In the genomic region with DNA sequence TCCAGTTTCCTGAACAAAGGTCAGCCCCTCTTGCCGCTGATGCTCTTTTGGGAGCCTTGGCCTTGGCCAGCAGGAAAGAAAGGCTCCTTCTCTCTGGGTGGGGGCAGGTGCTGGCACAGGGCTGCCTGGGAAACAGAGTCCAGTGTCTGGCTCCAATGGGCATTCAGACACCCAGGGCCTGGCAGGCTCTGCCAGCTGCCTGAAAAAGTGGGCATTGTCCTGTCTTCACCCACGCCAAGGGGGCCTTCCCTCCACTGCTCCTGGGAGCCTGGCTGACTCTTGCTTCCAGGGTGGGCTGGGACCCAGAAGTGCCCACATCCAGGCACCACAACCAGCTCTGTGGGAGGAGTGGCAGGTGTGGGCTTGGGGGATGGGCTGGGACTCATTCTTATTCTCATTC, we compare ENCODE assay signal across 24 cellular contexts.
DNase-seq lines count a peak whose midpoint lies in the region; ATAC-seq, FAIRE-seq and TF ChIP-seq lines count a peak whose summit lies in the region.
"Had no signal": no experiment of that assay in that cellular context is flagged by ENCODE, and none has a peak within 500 bp of the region (broad histone marks: within the 10 kb centered on the region; RNA-seq: fewer than 3 reads in every experiment).

No MANE protein-coding gene starts in this region.

- H3K23ac ChIP-seq in H1 (ENCODE audit: insufficient read length) (no peak overlapping the region), neuronal stem cell (ENCODE audit: low read depth, low read length, poor library complexity) (no peak overlapping the region)

- H4K91ac ChIP-seq in H1 (replicated peaks; ENCODE audit: insufficient read length, low read length) (no peak overlapping the region), neuronal stem cell (ENCODE audit: low read depth, low read length, poor library complexity) (no peak overlapping the region)

- no peak overlapping the region for H3K27ac ChIP-seq in HEK293 (ENCODE audit: extremely low read depth, low read depth, low read length)
- H3K27ac ChIP-seq in H1 (ENCODE audit: low read depth, low read length): no peak overlapping the region
- H3K27ac ChIP-seq in neuronal stem cell (replicated peaks; ENCODE audit: low read length): no peak overlapping the region
- H3K27ac ChIP-seq in upper lobe of right lung: no peak overlapping the region
- H3K27ac ChIP-seq: C4-2B, GM23248, KMS-11 had no signal

- no peak for FAIRE-seq in H1 (lab: Jason Lieb, UNC)
- FAIRE-seq: GM12891 had no signal

- intact Hi-C loops in upper lobe of right lung (cut with DNase I): no loop called here

- H4K20me1 ChIP-seq in H1 (replicated peaks in 1 of 2; ENCODE audit: control insufficient read depth in 1 of 2, insufficient read depth in 2 of 2, low read length in 2 of 2): no peaks in the 10 kb centered on the region

- H3K18ac ChIP-seq in H1 (ENCODE audit: extremely low read depth, low read length) (no peak overlapping the region), neuronal stem cell (ENCODE audit: low read length) (no peak overlapping the region)

- H3K4ac ChIP-seq in H1 (replicated peaks; ENCODE audit: insufficient read length, low read depth, low read length) (no peak overlapping the region), neuronal stem cell (ENCODE audit: low read length) (no peak overlapping the region)

- no peak overlapping the region for H2AK5ac ChIP-seq in H1 (ENCODE audit: low read depth, low read length)
- H2AK5ac ChIP-seq in neuronal stem cell (ENCODE audit: low read depth, low read length): peak overlapping the region; percentile 34

- H3K36me3 ChIP-seq in HEK293 (ENCODE audit: control insufficient read depth in 2 of 2, insufficient read depth in 1 of 2, low read length in 2 of 2) (no peaks in the 10 kb centered on the region), H1 (ENCODE audit: control insufficient read depth in 2 of 4, insufficient read depth in 4 of 4, low read length in 3 of 4) (no peaks in the 10 kb centered on the region), neuronal stem cell (replicated peaks in 1 of 2; ENCODE audit: control insufficient read depth in 2 of 2, insufficient read depth in 2 of 2, low read length in 2 of 2) (no peaks in the 10 kb centered on the region), upper lobe of right lung (no peaks in the 10 kb centered on the region)

- TF ChIP-seq CTCF in HEK293 (tag by site-specific recombination; IDR thresholded peaks at IDR 0.05): no peak
- no peak for TF ChIP-seq CTCF in H1 (IDR thresholded peaks at IDR 0.05; ENCODE audit: control extremely low read depth in 1 of 3, insufficient read depth in 1 of 3, low read depth in 1 of 3, low read length in 3 of 3)
- no peak for TF ChIP-seq CTCF in upper lobe of right lung (IDR thresholded peaks at IDR 0.05)

- H3K23me2 ChIP-seq in H1 (ENCODE audit: low read depth, low read length): peaks cover 2% of the 10 kb centered on the region; the same call in 1 of the 2 replicates

- H3K4me2 ChIP-seq in H1 (ENCODE audit: insufficient read depth in 1 of 2, low read depth in 2 of 2, low read length in 2 of 2) (no peak overlapping the region), neuronal stem cell (ENCODE audit: insufficient read depth, low read length, poor library complexity, severe bottlenecking) (no peak overlapping the region)
- H3K4me2 ChIP-seq: KMS-11 had no signal

- ATAC-seq in upper lobe of right lung (no peak), HG02981 (IDR thresholded peaks at IDR 0.05; ENCODE audit: unreplicated experiment) (no peak), GM19397 (IDR thresholded peaks at IDR 0.05; ENCODE audit: unreplicated experiment) (no peak)
- ATAC-seq: Panc1 had no signal

- H4K8ac ChIP-seq in H1 (ENCODE audit: extremely low read depth, insufficient read depth, low read length) (no peak overlapping the region), neuronal stem cell (ENCODE audit: low read depth, low read length) (no peak overlapping the region)

- H3K27me3 ChIP-seq in H1 (replicated peaks in 1 of 4; ENCODE audit: control insufficient read depth in 3 of 4, extremely low read depth in 1 of 4, insufficient read depth in 3 of 4, low read length in 3 of 4): peaks cover 0 to 22% (median 12%) of the 10 kb centered on the region in 4 experiments; a peak in 6 of 7 replicates
- H3K27me3 ChIP-seq in neuronal stem cell (ENCODE audit: control insufficient read depth in 3 of 3, insufficient read depth in 3 of 3, low read depth in 1 of 3, low read length in 3 of 3): peaks cover 0 to 82% (median 33%) of the 10 kb centered on the region in 3 experiments
- peaks cover 11% of the 10 kb centered on the region for H3K27me3 ChIP-seq in upper lobe of right lung

- H2BK12ac ChIP-seq in H1 (ENCODE audit: low read depth, low read length): 0 out of 2 replicates have a peak overlapping the region, but pooled peaks have one; percentile 17
- no peak overlapping the region for H2BK12ac ChIP-seq in neuronal stem cell (ENCODE audit: low read length)

- DNase-seq in H1 (ENCODE audit: low read depth in 1 of 2, low spot score in 2 of 2): peak in 1 of 2 experiments; percentile 39
- DNase-seq in neuronal stem cell (ENCODE audit: low spot score): no peak
- no peak for DNase-seq in upper lobe of right lung
- DNase-seq in activated effector memory CD4-positive, alpha-beta T cell treated with anti-CD3 and anti-CD28 coated beads, Interleukin-2, amount 50 U/mL, for 16 hours: no peak
- DNase-seq: Calu3; CD8-positive, alpha-beta memory T cell; DMS153; GM23248; HCEC 1CT; IMR-90; NCI-H1105; NCI-H1694; NCI-H2081; NCI-H2171; NCI-H345; NCI-H524; NCI-H82 had no signal

- no peaks in the 10 kb centered on the region for H3K4me1 ChIP-seq in HEK293 (ENCODE audit: control insufficient read depth, insufficient read depth, low read length)
- peaks cover 0 to 12% (median 3%) of the 10 kb centered on the region in 4 experiments; a peak in 3 of 7 replicates for H3K4me1 ChIP-seq in H1 (replicated peaks in 1 of 4; ENCODE audit: control insufficient read depth in 3 of 4, insufficient read depth in 4 of 4, low read length in 3 of 4)
- peaks cover 0 to 18% of the 10 kb centered on the region in 2 donors for H3K4me1 ChIP-seq in neuronal stem cell (ENCODE audit: control insufficient read depth in 2 of 2, insufficient read depth in 1 of 2, low read depth in 1 of 2, low read length in 2 of 2)
- H3K4me1 ChIP-seq in upper lobe of right lung: peaks cover 12% of the 10 kb centered on the region

- H3K79me1 ChIP-seq in H1 (ENCODE audit: low read depth, low read length): no peaks in the 10 kb centered on the region
- H3K79me1 ChIP-seq in neuronal stem cell (ENCODE audit: low read depth, low read length): no peaks in the 10 kb centered on the region

- POLR2A ChIA-PET in HEK293 (lab: Yijun Ruan, JAX) (no interaction called here), H1 (lab: Charles Lee; ENCODE audit: partially characterized antibody) (interaction anchor here (0.7 to 1.1 kb wide), 5 partner anchors 9 to 74 kb away, joined by 3 read pairs; no protein-coding TSS in a partner anchor)

- no peaks in the 10 kb centered on the region for H3K9me3 ChIP-seq in HEK293 (ENCODE audit: control insufficient read depth, insufficient read depth, low read depth, low read length)
- no peaks in the 10 kb centered on the region for H3K9me3 ChIP-seq in H1 (ENCODE audit: insufficient read depth in 2 of 2, low read depth in 1 of 2, low read length in 1 of 2)
- no peaks in the 10 kb centered on the region for H3K9me3 ChIP-seq in neuronal stem cell (replicated peaks in 1 of 2; ENCODE audit: control insufficient read depth in 2 of 2, insufficient read depth in 1 of 2, low read depth in 1 of 2, low read length in 2 of 2)
- no peaks in the 10 kb centered on the region for H3K9me3 ChIP-seq in upper lobe of right lung

- no peak for TF ChIP-seq RAD21 in H1 (IDR thresholded peaks at IDR 0.05 in 1 of 2, conservative IDR thresholded peaks at IDR 0.05 in 1 of 2; ENCODE audit: low read depth in 2 of 2, low read length in 2 of 2)

- H3K14ac ChIP-seq in H1 (ENCODE audit: insufficient read length) (no peak overlapping the region), neuronal stem cell (ENCODE audit: low read length) (no peak overlapping the region)

- H2BK15ac ChIP-seq in H1 (ENCODE audit: low read length) (no peak overlapping the region), neuronal stem cell (ENCODE audit: low read length) (peak overlapping the region; percentile 3)

- CTCF ChIA-PET in HEK293 (lab: Yijun Ruan, JAX): interaction anchor here (0.7 to 4.1 kb wide), 13 partner anchors 9 to 76 kb away, joined by 3 to 72 read pairs (median 4); no protein-coding TSS in a partner anchor
- CTCF ChIA-PET in H1 (lab: Charles Lee; ENCODE audit: partially characterized antibody): interaction anchor here (0.6 to 6.6 kb wide), 17 partner anchors 11 to 643 kb away, joined by 3 to 82 read pairs (median 7); no protein-coding TSS in a partner anchor

- no peak overlapping the region for H2BK20ac ChIP-seq in H1 (ENCODE audit: low read length)

- no peak overlapping the region for H2AFZ ChIP-seq in H1 (ENCODE audit: low read length)
- H2AFZ ChIP-seq in neuronal stem cell (ENCODE audit: low read length): no peak overlapping the region
- H2AFZ ChIP-seq: GM23248 had no signal

- WGBS in H1 (ENCODE audit: extremely low coverage in 1 of 2, insufficient coverage in 1 of 2, insufficient read length in 1 of 2, insufficient replicate concordance in 2 of 2, low coverage in 1 of 2, low lambda C conversion rate in 2 of 2, missing lambda C conversion rate in 1 of 2), 2 experiments: 100% methylated on average over 2 of the region's 2 CpGs; no CpG with 5 or more reads in 1 of the 2 experiments
- WGBS in neuronal stem cell (ENCODE audit: extremely low coverage in 2 of 2, insufficient read length in 2 of 2, insufficient replicate concordance in 1 of 2), 2 donors: no CpG with 5 or more reads among the region's 2 CpGs

- no peak overlapping the region for H4K5ac ChIP-seq in H1 (ENCODE audit: insufficient read length, low read depth, low read length)

- no peak for TF ChIP-seq EP300 in H1 (IDR thresholded peaks at IDR 0.05; ENCODE audit: borderline replicate concordance in 1 of 2, low read depth in 2 of 2, low read length in 2 of 2)

- H3K56ac ChIP-seq in H1 (replicated peaks; ENCODE audit: insufficient read length, low read depth, low read length): no peak overlapping the region

- H3K9ac ChIP-seq in H1 (replicated peaks in 1 of 4; ENCODE audit: extremely low read depth in 1 of 4, low read depth in 3 of 4, low read length in 3 of 4) (no peak overlapping the region; a peak in 2 of 7 replicates), neuronal stem cell (ENCODE audit: low read depth, low read length, poor library complexity) (peak overlapping the region; percentile 22)
- H3K9ac ChIP-seq: GM23248, KMS-11 had no signal

- H2BK120ac ChIP-seq in H1 (replicated peaks; ENCODE audit: low read depth, low read length) (no peak overlapping the region), neuronal stem cell (ENCODE audit: low read depth, low read length) (no peak overlapping the region)

- peak overlapping the region; percentile 44; the same call in 1 of the 2 replicates for H2BK5ac ChIP-seq in H1 (ENCODE audit: low read depth, low read length)
- no peak overlapping the region for H2BK5ac ChIP-seq in neuronal stem cell (ENCODE audit: low read length)

- no peak overlapping the region for H3K4me3 ChIP-seq in HEK293 (ENCODE audit: low read depth, low read length)
- H3K4me3 ChIP-seq in H1 (ENCODE audit: extremely low read depth in 1 of 4, insufficient read depth in 2 of 4, low read depth in 3 of 4, low read length in 4 of 4): no peak overlapping the region
- H3K4me3 ChIP-seq in neuronal stem cell (ENCODE audit: low read length in 2 of 2): no peak overlapping the region
- no peak overlapping the region for H3K4me3 ChIP-seq in upper lobe of right lung
- H3K4me3 ChIP-seq: GM23248 had no signal

- no peaks in the 10 kb centered on the region for H3K79me2 ChIP-seq in H1 (ENCODE audit: control insufficient read depth in 1 of 2, insufficient read depth in 2 of 2, low read length in 2 of 2)

- TF ChIP-seq POLR2A in H1 (IDR thresholded peaks at IDR 0.05; ENCODE audit: control extremely low read depth in 1 of 2, low read depth in 2 of 2, low read length in 2 of 2): no peak
